ENCODE assay signal across 1 cellular context in genomic region chr5:151758430-151759241, GRCh38.
TF ChIP-seq lines count a peak whose summit lies in the region.

TSS of gene ATOX1 (minus strand) at chr5:151758631. CDS start at chr5:151758551, 80 bp downstream.

TF ChIP-seq in GM12878, 131 proteins besides CTCF, POLR2A, EP300 and RAD21 (continued from another document and continues in another):
- TF ChIP-seq CUX1 (IDR thresholded peaks at IDR 0.05; ENCODE audit: insufficient replicate concordance, low read depth, low read length) (no peak), HSF1 (IDR thresholded peaks at IDR 0.05; ENCODE audit: low read depth, low read length) (no peak), USF2 (IDR thresholded peaks at IDR 0.05; ENCODE audit: borderline replicate concordance, low read depth, low read length) (no peak), MXI1 (IDR thresholded peaks at IDR 0.05; ENCODE audit: low read depth, low read length) (peak; percentile 80; the same call in 1 of the 2 replicates), EGR1 (IDR thresholded peaks at IDR 0.05; ENCODE audit: borderline replicate concordance in 1 of 2, low read depth in 2 of 2, low read length in 2 of 2) (peak in 1 of 2 experiments; percentile 28; a peak in 1 of 3 replicates), SMC3 (IDR thresholded peaks at IDR 0.05; ENCODE audit: borderline replicate concordance, low read length) (no peak), ZBTB40 (IDR thresholded peaks at IDR 0.05; ENCODE audit: borderline replicate concordance) (no peak), IKZF2 (IDR thresholded peaks at IDR 0.05) (no peak), HDAC2 (IDR thresholded peaks at IDR 0.05) (no peak), CREM (IDR thresholded peaks at IDR 0.05; ENCODE audit: low read depth) (no peak), RUNX3 (IDR thresholded peaks at IDR 0.05; ENCODE audit: low read length) (peak; percentile 31), ZNF24 (IDR thresholded peaks at IDR 0.05) (no peak), HCFC1 (IDR thresholded peaks at IDR 0.05; ENCODE audit: low read length) (no peak), NBN (IDR thresholded peaks at IDR 0.05) (no peak), SUPT20H (IDR thresholded peaks at IDR 0.05; ENCODE audit: borderline replicate concordance, control insufficient read depth, low read depth, low read length) (no peak), BCLAF1 (IDR thresholded peaks at IDR 0.05) (no peak), PKNOX1 (IDR thresholded peaks at IDR 0.05) (peak; percentile 46; the same call in 1 of the 2 replicates), STAT3 (IDR thresholded peaks at IDR 0.05; ENCODE audit: low read depth, low read length) (no peak), SPI1 (IDR thresholded peaks at IDR 0.05; ENCODE audit: borderline replicate concordance, insufficient read depth, low read depth, low read length) (no peak), CREB1 (IDR thresholded peaks at IDR 0.05; ENCODE audit: low read depth) (no peak), SREBF2 (IDR thresholded peaks at IDR 0.05; ENCODE audit: low read length) (no peak), RCOR1 (conservative IDR thresholded peaks at IDR 0.05; ENCODE audit: low read depth, low read length) (no peak), YBX1 (IDR thresholded peaks at IDR 0.05) (no peak), REST (IDR thresholded peaks at IDR 0.05; ENCODE audit: low read depth, low read length) (0 out of 2 replicates have a peak, but pooled peaks have one; percentile 31), EZH2 (IDR thresholded peaks at IDR 0.05; ENCODE audit: borderline replicate concordance, control insufficient read depth, low read depth, low read length) (no peak), MTA2 (IDR thresholded peaks at IDR 0.05; ENCODE audit: low read depth) (no peak), TCF12 (IDR thresholded peaks at IDR 0.05; ENCODE audit: low read depth, low read length) (0 out of 2 replicates have a peak, but pooled peaks have one; percentile 40), MEF2A (IDR thresholded peaks at IDR 0.05; ENCODE audit: insufficient read depth, low read depth, low read length) (no peak), NKRF (conservative IDR thresholded peaks at IDR 0.05) (peak; percentile 72), E4F1 (IDR thresholded peaks at IDR 0.05; ENCODE audit: borderline replicate concordance, partially characterized antibody) (peak; percentile 48), PAX8 (IDR thresholded peaks at IDR 0.05) (no peak)
